Comparison of ENCODE assay signal across 9 cellular contexts in the genomic region with DNA sequence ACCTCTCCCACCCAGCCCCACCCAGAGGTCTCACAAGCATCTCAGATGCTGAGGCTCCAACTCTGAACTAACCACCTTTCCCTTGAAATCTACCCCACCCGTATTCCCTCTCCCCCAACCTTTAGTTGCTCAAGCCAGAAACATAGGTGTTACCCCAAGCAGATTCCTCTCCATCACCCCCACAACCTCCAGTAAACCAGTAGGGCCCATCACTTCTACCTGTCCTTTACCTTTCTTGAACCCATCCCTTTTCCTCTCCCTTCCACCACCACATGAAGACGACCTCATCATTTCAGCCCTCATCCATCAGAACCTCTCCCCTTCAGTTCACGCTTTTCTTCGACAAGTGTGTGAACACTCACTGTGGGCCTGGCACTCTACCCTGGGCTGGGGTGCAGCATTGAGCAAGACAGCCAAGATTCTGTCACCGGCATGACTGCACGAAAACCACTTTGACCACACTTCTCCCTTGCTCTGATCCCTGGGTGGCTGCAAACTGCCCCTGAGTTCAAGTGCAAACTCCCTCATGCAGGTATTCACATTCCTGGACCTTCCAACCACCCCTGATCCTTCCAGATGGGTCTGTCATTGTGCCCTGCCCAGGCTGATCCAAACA.
DNase-seq lines count a peak whose midpoint lies in the region; ATAC-seq, FAIRE-seq and TF ChIP-seq lines count a peak whose summit lies in the region.
"Had no signal": no experiment of that assay in that cellular context is flagged by ENCODE, and none has a peak within 500 bp of the region (broad histone marks: within the 10 kb centered on the region; RNA-seq: fewer than 3 reads in every experiment).

No MANE protein-coding gene starts in this region.

- H2BK5ac ChIP-seq in mesenchymal stem cell (ENCODE audit: low read depth, low read length, poor library complexity, severe bottlenecking) = no peak overlapping the region

- peaks cover 18% of the 10 kb centered on the region for H3K4me1 Mint-ChIP-seq in activated T-cell treated with anti-CD3 and anti-CD28 coated beads, Interleukin-2, amount 50 U/mL, for 4 hours (ENCODE audit: low read depth)

- in situ Hi-C loops in brain microvascular endothelial cell (cut with HindIII; ENCODE audit: low pct_ligation_motif_present, low sequenced_read_pairs) = no loop called here

- H3K4me2 ChIP-seq in mesenchymal stem cell (ENCODE audit: low read length, poor library complexity, severe bottlenecking) = no peak overlapping the region

- no peak for FAIRE-seq in D721Med (lab: Jason Lieb, UNC)

- H3K36me3 ChIP-seq in breast epithelium (no peaks in the 10 kb centered on the region), mesenchymal stem cell (ENCODE audit: control insufficient read depth in 1 of 2, insufficient read depth in 2 of 2, low read depth in 1 of 2, low read length in 2 of 2) (no peaks in the 10 kb centered on the region), upper lobe of left lung (no peaks in the 10 kb centered on the region), brain microvascular endothelial cell (replicated peaks) (no peaks in the 10 kb centered on the region)
- H3K36me3 ChIP-seq: neutrophil had no signal

- H2AK5ac ChIP-seq in mesenchymal stem cell (ENCODE audit: low read length, severe bottlenecking) = peak overlapping the region; percentile 97

- no peaks in the 10 kb centered on the region for H3K79me1 ChIP-seq in mesenchymal stem cell (replicated peaks; ENCODE audit: low read length, poor library complexity, severe bottlenecking)

- peak overlapping the region; percentile 44 to 99 for H2BK12ac ChIP-seq in mesenchymal stem cell (ENCODE audit: low read length in 2 of 2)

- no peak for ATAC-seq in activated T-cell treated with anti-CD3 and anti-CD28 coated beads, Interleukin-2, amount 50 U/mL, for 4 hours
- ATAC-seq in upper lobe of left lung (ENCODE audit: low FRiP score in 2 of 2) = no peak

- H2BK120ac ChIP-seq in mesenchymal stem cell (ENCODE audit: low read depth, low read length) = peak overlapping the region; percentile 65

- peaks cover 6 to 16% of the 10 kb centered on the region in 2 donors for H3K4me1 ChIP-seq in breast epithelium
- H3K4me1 ChIP-seq in mesenchymal stem cell (ENCODE audit: control insufficient read depth, insufficient read depth, low read depth, low read length) = peaks cover 22% of the 10 kb centered on the region
- peaks cover 15 to 30% (median 22%) of the 10 kb centered on the region in 4 donors for H3K4me1 ChIP-seq in upper lobe of left lung

- no peak overlapping the region for H3K23ac ChIP-seq in mesenchymal stem cell (ENCODE audit: low read length in 2 of 2)

- H3K4me3 ChIP-seq in breast epithelium (peak overlapping the region in 1 of 3 donors; percentile 48), mesenchymal stem cell (ENCODE audit: insufficient read depth in 1 of 2, low read depth in 1 of 2, low read length in 2 of 2) (no peak overlapping the region), upper lobe of left lung (no peak overlapping the region), brain microvascular endothelial cell (ENCODE audit: low read depth, low read length) (no peak overlapping the region)

- H3K27me3 ChIP-seq in breast epithelium (no peaks in the 10 kb centered on the region), mesenchymal stem cell (ENCODE audit: control insufficient read depth in 1 of 2, insufficient read depth in 1 of 2, low read length in 2 of 2) (peaks cover 0 to 63% of the 10 kb centered on the region in 2 experiments), upper lobe of left lung (no peaks in the 10 kb centered on the region), brain microvascular endothelial cell (replicated peaks) (no peaks in the 10 kb centered on the region)

- TF ChIP-seq CTCF in breast epithelium (IDR thresholded peaks at IDR 0.05) = no peak
- TF ChIP-seq CTCF in upper lobe of left lung (IDR thresholded peaks at IDR 0.05) = no peak
- TF ChIP-seq CTCF in brain microvascular endothelial cell (IDR thresholded peaks at IDR 0.05; ENCODE audit: low read depth, low read length, missing control alignments) = no peak
- TF ChIP-seq CTCF in D721Med (IDR thresholded peaks at IDR 0.05; ENCODE audit: insufficient read depth, missing control alignments) = no peak

- peaks cover 58% of the 10 kb centered on the region for H3K27me3 Mint-ChIP-seq in activated T-cell treated with anti-CD3 and anti-CD28 coated beads, Interleukin-2, amount 50 U/mL, for 4 hours (ENCODE audit: low read depth)

- H3K9me3 ChIP-seq in breast epithelium = no peaks in the 10 kb centered on the region
- no peaks in the 10 kb centered on the region for H3K9me3 ChIP-seq in mesenchymal stem cell (ENCODE audit: control insufficient read depth, low read length)
- H3K9me3 ChIP-seq in upper lobe of left lung = no peaks in the 10 kb centered on the region
- H3K9me3 ChIP-seq: neutrophil had no signal

- peak overlapping the region; percentile 27 to 93 for H3K4ac ChIP-seq in mesenchymal stem cell (ENCODE audit: low read depth in 1 of 2, low read length in 2 of 2)

- WGBS in mesenchymal stem cell = 78% methylated on average over 6 of the region's 6 CpGs
- 40 to 54% methylated on average over 6 of the region's 6 CpGs for WGBS in upper lobe of left lung, 2 donors

- no peak overlapping the region for H3K9ac ChIP-seq in mesenchymal stem cell (ENCODE audit: low read length)

- TF ChIP-seq POLR2A in breast epithelium (IDR thresholded peaks at IDR 0.05) (no peak), upper lobe of left lung (IDR thresholded peaks at IDR 0.05) (no peak)

- no peak for TF ChIP-seq EP300 in upper lobe of left lung (IDR thresholded peaks at IDR 0.05)

- no peaks in the 10 kb centered on the region for H3K36me3 Mint-ChIP-seq in activated T-cell treated with anti-CD3 and anti-CD28 coated beads, Interleukin-2, amount 50 U/mL, for 4 hours (ENCODE audit: insufficient read depth)

- H4K91ac ChIP-seq in mesenchymal stem cell (ENCODE audit: low read length) = peak overlapping the region; percentile 99

- intact Hi-C loops in breast epithelium (cut with DNase I; ENCODE audit: low total_unique reads) = no loop called here

- peak overlapping the region; percentile 26 for H2BK15ac ChIP-seq in mesenchymal stem cell (ENCODE audit: low read depth, poor library complexity, severe bottlenecking)

- DNase-seq in activated T-cell treated with anti-CD3 and anti-CD28 coated beads for 48 hours (ENCODE audit: low read depth) (peak; percentile 9), breast epithelium (ENCODE audit: low spot score in 2 of 2) (peak in 1 of 2 donors; percentile 60), mesenchymal stem cell (peak; percentile 49), upper lobe of left lung (peak in 1 of 2 donors; percentile 63), NCI-H82 treated with DMSO at 0.1 percent for 48 hours (lab: John Stamatoyannopoulos, UW; ENCODE audit: unreplicated experiment) (no peak), brain microvascular endothelial cell (no peak), D721Med (ENCODE audit: insufficient read length, low spot score) (no peak)
- DNase-seq in activated T-cell treated with anti-CD3 and anti-CD28 coated beads, Interleukin-2, amount 50 U/mL, for 4 hours = no peak

- no peak overlapping the region for H3K4me3 Mint-ChIP-seq in activated T-cell treated with anti-CD3 and anti-CD28 coated beads, Interleukin-2, amount 50 U/mL, for 4 hours

- no peak overlapping the region for H4K8ac ChIP-seq in mesenchymal stem cell (ENCODE audit: low read length)

- H3K14ac ChIP-seq in mesenchymal stem cell (ENCODE audit: low read length in 2 of 2) = peak overlapping the region in 1 of 2 experiments; percentile 23

- H2AFZ ChIP-seq in mesenchymal stem cell (ENCODE audit: low read depth, low read length) = no peak overlapping the region

- peak overlapping the region; percentile 75 to 93 for H3K18ac ChIP-seq in mesenchymal stem cell (ENCODE audit: low read depth in 1 of 2, low read length in 2 of 2)

- H3K27ac ChIP-seq in breast epithelium (peak overlapping the region; percentile 97 to 98), mesenchymal stem cell (ENCODE audit: low read length, poor library complexity, severe bottlenecking) (peak overlapping the region; percentile 98), upper lobe of left lung (peak overlapping the region; percentile 85 to 93 (median 89)), brain microvascular endothelial cell (no peak overlapping the region)
- H3K27ac ChIP-seq: neutrophil had no signal

- no peaks in the 10 kb centered on the region for H3K9me3 Mint-ChIP-seq in activated T-cell treated with anti-CD3 and anti-CD28 coated beads, Interleukin-2, amount 50 U/mL, for 4 hours

Comparison
In these comparisons a context has a peak if more than half of its experiments do, and no peak if none do; other contexts are left out.
1. DNase-seq: peak in activated T-cell treated with anti-CD3 and anti-CD28 coated beads for 48 hours (single experiment) and mesenchymal stem cell (single experiment); none in activated T-cell treated with anti-CD3 and anti-CD28 coated beads, Interleukin-2, amount 50 U/mL, for 4 hours (single experiment), NCI-H82 treated with DMSO at 0.1 percent for 48 hours (single experiment), brain microvascular endothelial cell (single experiment) and D721Med (single experiment).